ENCODE assay signal across 1 cellular context in genomic region chr2:169073972-169074751, GRCh38.
TF ChIP-seq lines count a peak whose summit lies in the region.

No MANE protein-coding gene starts in this region.

TF ChIP-seq in K562, 482 proteins besides CTCF, POLR2A, EP300 and RAD21 (continued from another document and continues in another):
- TF ChIP-seq JUND (IDR thresholded peaks at IDR 0.05; ENCODE audit: borderline replicate concordance, low read depth, low read length) = peak; percentile 42
- peak; percentile 63; the same call in 2 of the 3 replicates for TF ChIP-seq JUND (tag; IDR thresholded peaks at IDR 0.05; ENCODE audit: borderline replicate concordance, low read depth, low read length)
- no peak for TF ChIP-seq ZBTB1 (CRISPR knock-in tag; IDR thresholded peaks at IDR 0.05; ENCODE audit: borderline replicate concordance, low read depth)
- TF ChIP-seq LARP7 (IDR thresholded peaks at IDR 0.05) = no peak
- TF ChIP-seq HNRNPL (IDR thresholded peaks at IDR 0.05; ENCODE audit: low read depth, low read length) = no peak
- peak in 1 of 2 experiments; percentile 40; a peak in 1 of 4 replicates for TF ChIP-seq RCOR1 (IDR thresholded peaks at IDR 0.05; ENCODE audit: borderline replicate concordance in 1 of 2, low read depth in 2 of 2, low read length in 2 of 2)
- no peak for TF ChIP-seq DACH1 (IDR thresholded peaks at IDR 0.05; ENCODE audit: partially characterized antibody)
- TF ChIP-seq YBX1 (IDR thresholded peaks at IDR 0.05) = no peak
- no peak for TF ChIP-seq ZNF57 (CRISPR knock-in tag; IDR thresholded peaks at IDR 0.05)
- TF ChIP-seq RBM17 (IDR thresholded peaks at IDR 0.05; ENCODE audit: borderline replicate concordance, low read depth, low read length) = no peak
- TF ChIP-seq NRF1 (conservative IDR thresholded peaks at IDR 0.05 in 1 of 2, IDR thresholded peaks at IDR 0.05 in 1 of 2) = no peak
- TF ChIP-seq SLC30A9 (CRISPR knock-in tag; IDR thresholded peaks at IDR 0.05) = no peak
- no peak for TF ChIP-seq FOXO4 (CRISPR knock-in tag; IDR thresholded peaks at IDR 0.05)
- no peak for TF ChIP-seq NFATC3 (IDR thresholded peaks at IDR 0.05)
- TF ChIP-seq, protein P1, sequence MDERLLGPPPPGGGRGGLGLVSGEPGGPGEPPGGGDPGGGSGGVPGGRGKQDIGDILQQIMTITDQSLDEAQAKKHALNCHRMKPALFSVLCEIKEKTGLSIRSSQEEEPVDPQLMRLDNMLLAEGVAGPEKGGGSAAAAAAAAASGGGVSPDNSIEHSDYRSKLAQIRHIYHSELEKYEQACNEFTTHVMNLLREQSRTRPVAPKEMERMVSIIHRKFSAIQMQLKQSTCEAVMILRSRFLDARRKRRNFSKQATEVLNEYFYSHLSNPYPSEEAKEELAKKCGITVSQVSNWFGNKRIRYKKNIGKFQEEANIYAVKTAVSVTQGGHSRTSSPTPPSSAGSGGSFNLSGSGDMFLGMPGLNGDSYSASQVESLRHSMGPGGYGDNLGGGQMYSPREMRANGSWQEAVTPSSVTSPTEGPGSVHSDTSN (CRISPR knock-in tag; IDR thresholded peaks at IDR 0.05; ENCODE audit: low read depth) = no peak
- TF ChIP-seq, protein P1 (tag; conservative IDR thresholded peaks at IDR 0.05; ENCODE audit: low read depth) = peak; percentile 65
- TF ChIP-seq, protein P2, sequence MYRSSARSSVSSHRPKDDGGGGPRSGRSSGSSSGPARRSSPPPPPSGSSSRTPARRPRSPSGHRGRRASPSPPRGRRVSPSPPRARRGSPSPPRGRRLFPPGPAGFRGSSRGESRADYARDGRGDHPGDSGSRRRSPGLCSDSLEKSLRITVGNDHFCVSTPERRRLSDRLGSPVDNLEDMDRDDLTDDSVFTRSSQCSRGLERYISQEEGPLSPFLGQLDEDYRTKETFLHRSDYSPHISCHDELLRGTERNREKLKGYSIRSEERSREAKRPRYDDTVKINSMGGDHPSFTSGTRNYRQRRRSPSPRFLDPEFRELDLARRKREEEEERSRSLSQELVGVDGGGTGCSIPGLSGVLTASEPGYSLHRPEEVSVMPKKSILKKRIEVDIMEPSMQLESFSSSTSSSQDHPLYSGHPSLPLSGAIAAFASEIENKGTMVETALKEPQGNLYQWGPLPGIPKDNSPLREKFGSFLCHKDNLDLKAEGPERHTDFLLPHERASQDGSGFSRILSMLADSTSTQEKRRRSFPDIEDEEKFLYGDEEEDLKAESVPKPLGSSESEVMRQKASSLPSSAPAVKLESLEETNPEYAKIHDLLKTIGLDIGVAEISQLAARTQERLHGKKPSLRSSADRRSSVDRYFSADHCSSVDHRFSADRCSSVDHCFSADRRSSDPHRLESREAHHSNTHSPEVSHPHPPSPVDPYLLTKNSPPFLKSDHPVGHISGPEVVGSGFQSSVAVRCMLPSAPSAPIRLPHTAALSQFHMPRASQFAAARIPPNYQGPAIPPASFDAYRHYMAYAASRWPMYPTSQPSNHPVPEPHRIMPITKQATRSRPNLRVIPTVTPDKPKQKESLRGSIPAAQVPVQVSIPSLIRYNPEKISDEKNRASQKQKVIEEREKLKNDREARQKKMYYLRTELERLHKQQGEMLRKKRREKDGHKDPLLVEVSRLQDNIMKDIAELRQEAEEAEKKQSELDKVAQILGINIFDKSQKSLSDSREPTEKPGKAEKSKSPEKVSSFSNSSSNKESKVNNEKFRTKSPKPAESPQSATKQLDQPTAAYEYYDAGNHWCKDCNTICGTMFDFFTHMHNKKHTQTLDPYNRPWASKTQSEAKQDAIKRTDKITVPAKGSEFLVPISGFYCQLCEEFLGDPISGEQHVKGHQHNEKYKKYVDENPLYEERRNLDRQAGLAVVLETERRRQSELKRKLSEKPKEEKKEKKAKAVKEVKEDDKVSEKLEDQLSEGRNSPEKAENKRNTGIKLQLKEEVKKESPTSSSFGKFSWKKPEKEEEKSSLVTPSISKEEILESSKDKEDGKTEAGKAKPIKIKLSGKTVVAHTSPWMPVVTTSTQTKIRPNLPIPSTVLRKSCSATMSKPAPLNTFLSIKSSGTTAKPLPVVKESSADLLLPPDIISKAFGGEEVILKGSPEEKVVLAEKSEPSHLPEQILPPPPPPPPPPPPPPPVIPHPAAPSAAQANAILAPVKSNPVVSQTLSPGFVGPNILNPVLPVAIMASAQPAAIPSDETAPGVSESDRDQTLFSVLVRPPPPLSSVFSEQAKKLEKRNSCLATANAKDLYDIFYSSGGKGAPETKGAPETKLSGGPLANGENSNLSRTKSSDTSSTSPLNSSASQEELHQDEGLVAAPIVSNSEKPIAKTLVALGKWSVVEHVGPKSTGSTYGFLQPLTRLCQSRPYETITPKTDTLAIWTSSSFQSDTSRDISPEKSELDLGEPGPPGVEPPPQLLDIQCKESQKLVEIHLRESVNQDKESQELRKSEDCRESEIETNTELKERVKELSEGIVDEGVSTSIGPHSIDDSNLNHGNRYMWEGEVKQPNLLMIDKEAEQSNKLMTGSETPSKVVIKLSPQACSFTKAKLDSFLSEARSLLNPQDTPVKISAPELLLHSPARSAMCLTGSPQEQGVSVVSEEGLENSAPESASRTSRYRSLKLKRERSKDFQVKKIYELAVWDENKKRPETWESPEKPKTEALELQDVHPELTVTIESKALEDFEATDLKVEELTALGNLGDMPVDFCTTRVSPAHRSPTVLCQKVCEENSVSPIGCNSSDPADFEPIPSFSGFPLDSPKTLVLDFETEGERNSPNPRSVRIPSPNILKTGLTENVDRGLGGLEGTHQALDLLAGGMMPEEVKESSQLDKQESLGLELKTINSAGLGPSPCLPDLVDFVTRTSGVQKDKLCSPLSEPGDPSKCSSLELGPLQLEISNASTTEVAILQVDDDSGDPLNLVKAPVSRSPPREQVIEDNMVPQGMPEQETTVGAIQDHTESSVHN (IDR thresholded peaks at IDR 0.05; ENCODE audit: borderline replicate concordance in 1 of 2, low read depth in 1 of 2) = no peak
- TF ChIP-seq RBM15 (IDR thresholded peaks at IDR 0.05; ENCODE audit: insufficient read depth, low read length) = no peak
- no peak for TF ChIP-seq ZNF146 (CRISPR knock-in tag; IDR thresholded peaks at IDR 0.05; ENCODE audit: unreplicated experiment)
- no peak for TF ChIP-seq SMAD4 (CRISPR knock-in tag; conservative IDR thresholded peaks at IDR 0.05)
- no peak for TF ChIP-seq ZBTB11 (CRISPR knock-in tag; IDR thresholded peaks at IDR 0.05)
- TF ChIP-seq BRD9 (IDR thresholded peaks at IDR 0.05; ENCODE audit: low read depth, partially characterized antibody) = no peak
- TF ChIP-seq, protein P3, sequence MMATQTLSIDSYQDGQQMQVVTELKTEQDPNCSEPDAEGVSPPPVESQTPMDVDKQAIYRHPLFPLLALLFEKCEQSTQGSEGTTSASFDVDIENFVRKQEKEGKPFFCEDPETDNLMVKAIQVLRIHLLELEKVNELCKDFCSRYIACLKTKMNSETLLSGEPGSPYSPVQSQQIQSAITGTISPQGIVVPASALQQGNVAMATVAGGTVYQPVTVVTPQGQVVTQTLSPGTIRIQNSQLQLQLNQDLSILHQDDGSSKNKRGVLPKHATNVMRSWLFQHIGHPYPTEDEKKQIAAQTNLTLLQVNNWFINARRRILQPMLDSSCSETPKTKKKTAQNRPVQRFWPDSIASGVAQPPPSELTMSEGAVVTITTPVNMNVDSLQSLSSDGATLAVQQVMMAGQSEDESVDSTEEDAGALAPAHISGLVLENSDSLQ (IDR thresholded peaks at IDR 0.05) = no peak
- no peak for TF ChIP-seq DMBX1 (CRISPR knock-in tag; IDR thresholded peaks at IDR 0.05; ENCODE audit: borderline replicate concordance)
- TF ChIP-seq CXXC5 (CRISPR knock-in tag; IDR thresholded peaks at IDR 0.05) = 0 out of 2 replicates have a peak, but pooled peaks have one; percentile 27
- no peak for TF ChIP-seq SRSF3 (IDR thresholded peaks at IDR 0.05; ENCODE audit: insufficient read depth, low read length)
- TF ChIP-seq E2F6 (IDR thresholded peaks at IDR 0.05; ENCODE audit: borderline replicate concordance in 1 of 2, extremely low read depth in 1 of 2, insufficient read depth in 1 of 2, insufficient read length in 1 of 2, low read depth in 1 of 2, low read length in 1 of 2, poor library complexity in 1 of 2, severe bottlenecking in 1 of 2) = no peak
- TF ChIP-seq ESRRA (IDR thresholded peaks at IDR 0.05; ENCODE audit: borderline replicate concordance, low read depth) = no peak
- no peak for TF ChIP-seq ILF3 (IDR thresholded peaks at IDR 0.05; ENCODE audit: borderline replicate concordance)
- TF ChIP-seq CREBBP (IDR thresholded peaks at IDR 0.05; ENCODE audit: low read depth, low read length) = no peak
- no peak for TF ChIP-seq RBM34 (IDR thresholded peaks at IDR 0.05; ENCODE audit: borderline replicate concordance, insufficient read depth, low read length)
- TF ChIP-seq, protein P4, sequence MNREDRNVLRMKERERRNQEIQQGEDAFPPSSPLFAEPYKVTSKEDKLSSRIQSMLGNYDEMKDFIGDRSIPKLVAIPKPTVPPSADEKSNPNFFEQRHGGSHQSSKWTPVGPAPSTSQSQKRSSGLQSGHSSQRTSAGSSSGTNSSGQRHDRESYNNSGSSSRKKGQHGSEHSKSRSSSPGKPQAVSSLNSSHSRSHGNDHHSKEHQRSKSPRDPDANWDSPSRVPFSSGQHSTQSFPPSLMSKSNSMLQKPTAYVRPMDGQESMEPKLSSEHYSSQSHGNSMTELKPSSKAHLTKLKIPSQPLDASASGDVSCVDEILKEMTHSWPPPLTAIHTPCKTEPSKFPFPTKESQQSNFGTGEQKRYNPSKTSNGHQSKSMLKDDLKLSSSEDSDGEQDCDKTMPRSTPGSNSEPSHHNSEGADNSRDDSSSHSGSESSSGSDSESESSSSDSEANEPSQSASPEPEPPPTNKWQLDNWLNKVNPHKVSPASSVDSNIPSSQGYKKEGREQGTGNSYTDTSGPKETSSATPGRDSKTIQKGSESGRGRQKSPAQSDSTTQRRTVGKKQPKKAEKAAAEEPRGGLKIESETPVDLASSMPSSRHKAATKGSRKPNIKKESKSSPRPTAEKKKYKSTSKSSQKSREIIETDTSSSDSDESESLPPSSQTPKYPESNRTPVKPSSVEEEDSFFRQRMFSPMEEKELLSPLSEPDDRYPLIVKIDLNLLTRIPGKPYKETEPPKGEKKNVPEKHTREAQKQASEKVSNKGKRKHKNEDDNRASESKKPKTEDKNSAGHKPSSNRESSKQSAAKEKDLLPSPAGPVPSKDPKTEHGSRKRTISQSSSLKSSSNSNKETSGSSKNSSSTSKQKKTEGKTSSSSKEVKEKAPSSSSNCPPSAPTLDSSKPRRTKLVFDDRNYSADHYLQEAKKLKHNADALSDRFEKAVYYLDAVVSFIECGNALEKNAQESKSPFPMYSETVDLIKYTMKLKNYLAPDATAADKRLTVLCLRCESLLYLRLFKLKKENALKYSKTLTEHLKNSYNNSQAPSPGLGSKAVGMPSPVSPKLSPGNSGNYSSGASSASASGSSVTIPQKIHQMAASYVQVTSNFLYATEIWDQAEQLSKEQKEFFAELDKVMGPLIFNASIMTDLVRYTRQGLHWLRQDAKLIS (CRISPR knock-in tag; IDR thresholded peaks at IDR 0.05) = 0 out of 2 replicates have a peak, but pooled peaks have one; percentile 65
- TF ChIP-seq NFYB (IDR thresholded peaks at IDR 0.05; ENCODE audit: extremely low read depth, insufficient read length) = no peak
- no peak for TF ChIP-seq ELF4 (CRISPR knock-in tag; IDR thresholded peaks at IDR 0.05)
- TF ChIP-seq CREB5 (CRISPR knock-in tag; IDR thresholded peaks at IDR 0.05) = no peak
